ENCODE assay signal across 8 cellular contexts in the genomic region with DNA sequence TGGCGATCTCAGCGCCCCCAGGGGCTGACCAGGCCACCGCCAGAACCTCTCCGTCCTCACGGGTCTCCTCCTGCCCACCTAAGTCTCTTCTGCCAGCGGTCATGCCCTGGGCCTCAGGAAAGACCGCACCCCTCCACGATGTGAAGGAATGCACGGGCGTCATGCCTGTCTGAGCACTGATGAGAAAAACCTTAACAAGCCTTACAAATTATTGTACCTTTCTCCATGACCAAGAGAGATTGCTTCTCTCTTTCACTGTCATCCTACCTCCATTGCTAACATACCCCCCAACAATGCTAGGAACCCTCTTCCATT. TPM values are rescaled to one million over a fixed set of nuclear protein-coding genes. Genes with fewer than 3 reads are reported as not detected.
DNase-seq lines count a peak whose midpoint lies in the region; ATAC-seq, FAIRE-seq and TF ChIP-seq lines count a peak whose summit lies in the region.
"Not testable (repeated sequence)": the region's sequence is repeated elsewhere in the genome, so short reads cannot be mapped to it uniquely, and the experiment has no call there.

No MANE protein-coding gene starts in this region.

- peak overlapping the region; percentile 97 for H3K9ac ChIP-seq in mesenchymal stem cell (ENCODE audit: low read length)

- H2AK5ac ChIP-seq in mesenchymal stem cell (ENCODE audit: low read length, severe bottlenecking): not testable (repeated sequence)

- peak overlapping the region; percentile 94 for H3K27ac Mint-ChIP-seq in activated CD4-positive, alpha-beta memory T cell treated with anti-CD3 and anti-CD28 coated beads, Interleukin-2, amount 10 ng/mL, durations not matched to agents 7 days and 5 days

- H4K8ac ChIP-seq in mesenchymal stem cell (ENCODE audit: low read length): peak overlapping the region; percentile 94

- H3K4me3 ChIP-seq in LNCaP clone FGC (ENCODE audit: low read depth, low read length) (peak overlapping the region; percentile 68), mesenchymal stem cell (ENCODE audit: insufficient read depth in 1 of 2, low read depth in 1 of 2, low read length in 2 of 2) (peak overlapping the region; percentile 51 to 88), retinal pigment epithelial cell (ENCODE audit: low read length) (peak overlapping the region; percentile 87), aorta (ENCODE audit: low read length in 2 of 2) (peak overlapping the region; percentile 21 to 23)

- H2AFZ ChIP-seq in mesenchymal stem cell (ENCODE audit: low read depth, low read length): peak overlapping the region; percentile 1

- H3K36me3 Mint-ChIP-seq in activated CD4-positive, alpha-beta memory T cell treated with anti-CD3 and anti-CD28 coated beads, Interleukin-2, amount 10 ng/mL, durations not matched to agents 7 days and 5 days (ENCODE audit: low read depth): not testable (repeated sequence)

- peak overlapping the region; percentile 91 to 94 for H3K18ac ChIP-seq in mesenchymal stem cell (ENCODE audit: low read depth in 1 of 2, low read length in 2 of 2)

- peak overlapping the region; percentile 41 for H3K4me2 ChIP-seq in mesenchymal stem cell (ENCODE audit: low read length, poor library complexity, severe bottlenecking)

- TF ChIP-seq CTCF in LNCaP clone FGC (IDR thresholded peaks at IDR 0.05; ENCODE audit: control insufficient read depth, extremely low read depth, insufficient read depth): not testable (repeated sequence)
- peak; percentile 5 for TF ChIP-seq CTCF in retinal pigment epithelial cell (conservative IDR thresholded peaks at IDR 0.05; ENCODE audit: low read depth, low read length)

- H3K27me3 Mint-ChIP-seq in activated CD4-positive, alpha-beta memory T cell treated with anti-CD3 and anti-CD28 coated beads, Interleukin-2, amount 10 ng/mL, durations not matched to agents 7 days and 5 days: not testable (repeated sequence)

- CTCF ChIA-PET in activated CD4-positive, alpha-beta memory T cell treated with anti-CD3 and anti-CD28 coated beads, Interleukin-2, amount 10 ng/mL, durations not matched to agents 7 days and 5 days (lab: Charles Lee): interaction anchor here (0.7 to 1.1 kb wide), 3 partner anchors 11 to 146 kb away, joined by 4 to 12 read pairs (median 4); a partner anchor contains a TSS

- not testable (repeated sequence) for H3K27me3 ChIP-seq in mesenchymal stem cell (ENCODE audit: control insufficient read depth in 1 of 2, insufficient read depth in 1 of 2, low read length in 2 of 2); aorta (ENCODE audit: control insufficient read depth in 1 of 2, insufficient read depth in 2 of 2, low read length in 1 of 2)

- not testable (repeated sequence) for H3K4me1 Mint-ChIP-seq in activated CD4-positive, alpha-beta memory T cell treated with anti-CD3 and anti-CD28 coated beads, Interleukin-2, amount 10 ng/mL, durations not matched to agents 7 days and 5 days

- not testable (repeated sequence) for H3K79me1 ChIP-seq in mesenchymal stem cell (replicated peaks; ENCODE audit: low read length, poor library complexity, severe bottlenecking)

- H3K4ac ChIP-seq in mesenchymal stem cell (ENCODE audit: low read depth in 1 of 2, low read length in 2 of 2): peak overlapping the region; percentile 95 to 96

- not testable (repeated sequence) for H3K9me3 ChIP-seq in mesenchymal stem cell (ENCODE audit: control insufficient read depth, low read length); aorta (ENCODE audit: control insufficient read depth, low read length)

- 4% methylated on average over 8 of the region's 10 CpGs for WGBS in mesenchymal stem cell
- 0 to 2% methylated on average over 10 of the region's 10 CpGs for WGBS in aorta, 2 donors

- peak overlapping the region; percentile 100 for H3K27ac ChIP-seq in caudate nucleus (ENCODE audit: low read depth, low read length)
- peak overlapping the region; percentile 82 for H3K27ac ChIP-seq in mesenchymal stem cell (ENCODE audit: low read length, poor library complexity, severe bottlenecking)
- peak overlapping the region; percentile 7 to 95 for H3K27ac ChIP-seq in aorta (ENCODE audit: low read depth in 1 of 2, low read length in 2 of 2)

- H2BK120ac ChIP-seq in mesenchymal stem cell (ENCODE audit: low read depth, low read length): peak overlapping the region; percentile 49

- POLR2A ChIA-PET in activated CD4-positive, alpha-beta memory T cell treated with anti-CD3 and anti-CD28 coated beads, Interleukin-2, amount 10 ng/mL, durations not matched to agents 7 days and 5 days (lab: Charles Lee): interaction anchor here (1.0 kb wide), 2 partner anchors 15 to 60 kb away, joined by 3 to 5 read pairs; no protein-coding TSS in a partner anchor

- H3K36me3 ChIP-seq in mesenchymal stem cell (ENCODE audit: control insufficient read depth in 1 of 2, insufficient read depth in 2 of 2, low read depth in 1 of 2, low read length in 2 of 2); aorta (ENCODE audit: control insufficient read depth in 1 of 2, insufficient read depth in 2 of 2, low read length in 1 of 2): not testable (repeated sequence)

- not testable (repeated sequence) for H2BK12ac ChIP-seq in mesenchymal stem cell (ENCODE audit: low read length in 2 of 2)

- intact Hi-C loops in Right ventricle myocardium inferior (cut with DNase I); aorta (cut with DNase I): not testable (repeated sequence)

- peak overlapping the region; percentile 82 for H3K4me3 Mint-ChIP-seq in activated CD4-positive, alpha-beta memory T cell treated with anti-CD3 and anti-CD28 coated beads, Interleukin-2, amount 10 ng/mL, durations not matched to agents 7 days and 5 days

- H4K91ac ChIP-seq in mesenchymal stem cell (ENCODE audit: low read length): peak overlapping the region; percentile 93

- not testable (repeated sequence) for H3K4me1 ChIP-seq in mesenchymal stem cell (ENCODE audit: control insufficient read depth, insufficient read depth, low read depth, low read length); aorta (ENCODE audit: control insufficient read depth in 1 of 2, insufficient read depth in 2 of 2, low read length in 2 of 2)

- peak; percentile 64 for FAIRE-seq in GM19239 (lab: Jason Lieb, UNC)

- H2BK5ac ChIP-seq in mesenchymal stem cell (ENCODE audit: low read depth, low read length, poor library complexity, severe bottlenecking): peak overlapping the region; percentile 21

- ATAC-seq in Right ventricle myocardium inferior: peak; percentile 23
- peak; percentile 25 for ATAC-seq in aorta (ENCODE audit: low FRiP score)

- not testable (repeated sequence) for H3K23ac ChIP-seq in mesenchymal stem cell (ENCODE audit: low read length in 2 of 2)

- not testable (repeated sequence) for DNase-seq in GM19239 (ENCODE audit: insufficient read length, low spot score); LNCaP clone FGC (ENCODE audit: low read depth); activated CD4-positive, alpha-beta memory T cell treated with anti-CD3 and anti-CD28 coated beads, Interleukin-2, amount 10 ng/mL, durations not matched to agents 7 days and 5 days; Right ventricle myocardium inferior (ENCODE audit: missing footprints); mesenchymal stem cell; retinal pigment epithelial cell (ENCODE audit: low read depth); aorta
- DNase-seq in caudate nucleus (lab: John Stamatoyannopoulos, UW): peak in 2 of 61 donors; percentile 6 to 23

- not testable (repeated sequence) for H3K9me3 Mint-ChIP-seq in activated CD4-positive, alpha-beta memory T cell treated with anti-CD3 and anti-CD28 coated beads, Interleukin-2, amount 10 ng/mL, durations not matched to agents 7 days and 5 days

- peak overlapping the region in 1 of 2 experiments; percentile 93 for H3K14ac ChIP-seq in mesenchymal stem cell (ENCODE audit: low read length in 2 of 2)

- not testable (repeated sequence) for H2BK15ac ChIP-seq in mesenchymal stem cell (ENCODE audit: low read depth, poor library complexity, severe bottlenecking)

RNA-seq across cellular contexts. Expression of a gene that starts 22.9 kb away (rescaled TPM):
- total RNA-seq in activated CD4-positive, alpha-beta memory T cell treated with anti-CD3 and anti-CD28 coated beads, Interleukin-2, amount 10 ng/mL, durations not matched to agents 7 days and 5 days: 10 to 100 TPM; 18.5 to 21.0 TPM
- total RNA-seq in Right ventricle myocardium inferior (7.3 TPM), aorta (10 to 100 TPM; 14.7 to 29.5 TPM)
- polyA plus RNA-seq in mesenchymal stem cell (2013, experiment 1 of 2): 15.8 TPM
- 12.3 TPM for polyA plus RNA-seq in mesenchymal stem cell (2013, experiment 2 of 2)
- polyA plus RNA-seq in aorta: 10 to 100 TPM in 1 of 2 donors, 1 to 10 TPM in 1; 5.8 to 40.3 TPM

RNA-seq across cellular contexts. Expression of a gene that starts 38.3 kb away (rescaled TPM):
- total RNA-seq in activated CD4-positive, alpha-beta memory T cell treated with anti-CD3 and anti-CD28 coated beads, Interleukin-2, amount 10 ng/mL, durations not matched to agents 7 days and 5 days: 10 to 100 TPM; 10.3 to 12.2 TPM
- total RNA-seq in Right ventricle myocardium inferior: 6.8 TPM
- 17.9 TPM for polyA plus RNA-seq in mesenchymal stem cell (2013, experiment 1 of 2)
- polyA plus RNA-seq in mesenchymal stem cell (2013, experiment 2 of 2): 17.9 TPM
- total RNA-seq in aorta: 10 to 100 TPM; 14.1 to 21.5 TPM
- polyA plus RNA-seq in aorta: 100 to 1,000 TPM in 1 of 2 donors, 1 to 10 TPM in 1; 4.0 to 126 TPM

Comparison
In these comparisons a context has a peak if more than half of its experiments do, and no peak if none do; other contexts are left out.
1. H3K4me3 ChIP-seq: peak in every context shown above with its lines; median percentile 87 in retinal pigment epithelial cell; 70 in mesenchymal stem cell; 68 in LNCaP clone FGC; 22 in aorta.